In genomic region chr5:181187500-181188213, GRCh38 we compare ENCODE assay signal across 8 cellular contexts. TPM values are rescaled to one million over a fixed set of nuclear protein-coding genes. Genes with fewer than 3 reads are reported as not detected.
DNase-seq lines count a peak whose midpoint lies in the region; ATAC-seq, FAIRE-seq and TF ChIP-seq lines count a peak whose summit lies in the region.

No MANE protein-coding gene starts in this region.

- DNase-seq in EH (ENCODE audit: low read depth) (peak; percentile 88), Panc1 (ENCODE audit: low read depth, low spot score) (peak; percentile 95), bronchial epithelial cell (ENCODE audit: low read depth) (peak; percentile 70), left kidney (ENCODE audit: low read depth, low spot score) (peak; percentile 85), SHP77 treated with DMSO at 0.1 percent for 48 hours (lab: John Stamatoyannopoulos, UW) (no peak)
- peak; percentile 69 for DNase-seq in stimulated activated CD4-positive, alpha-beta T cell treated with anti-CD3 and anti-CD28 coated beads, Interleukin-4, amount 100 ng/mL, for 24 hours

- no peaks in the 10 kb centered on the region for H3K9me3 ChIP-seq in Panc1 (ENCODE audit: control insufficient read depth, insufficient read depth, low read depth, low read length)

- H3K4me3 ChIP-seq in Panc1 (ENCODE audit: low read depth in 2 of 2, low read length in 2 of 2), result peak overlapping the region; percentile 85 to 98
- peak overlapping the region; percentile 9 for H3K4me3 ChIP-seq in bronchial epithelial cell (ENCODE audit: low read depth, low read length)

- BruUV-seq in Panc1 (replicated peaks; lab: Mats Ljungman, UMichigan), result no TSS peak

- no peak for FAIRE-seq in bronchial epithelial cell (lab: Jason Lieb, UNC)

- TF ChIP-seq CTCF in Panc1 (IDR thresholded peaks at IDR 0.05), result peak; percentile 54
- TF ChIP-seq CTCF in bronchial epithelial cell (IDR thresholded peaks at IDR 0.05; ENCODE audit: insufficient read depth, low read length, severe bottlenecking), result peak; percentile 27

- CTCF ChIA-PET in Panc1 (lab: Charles Lee), result interaction anchor here (0.5 kb wide), 1 partner anchor 20 kb away, joined by 8 read pairs; no protein-coding TSS in a partner anchor

- H3K27ac ChIP-seq in Panc1 (ENCODE audit: low read length), result peak overlapping the region; percentile 82

- POLR2A ChIA-PET in Panc1 (lab: Charles Lee), result no interaction called here

- H3K27me3 ChIP-seq in Panc1 (ENCODE audit: control insufficient read depth, insufficient read depth, low read length) (no peaks in the 10 kb centered on the region), bronchial epithelial cell (ENCODE audit: control insufficient read depth, insufficient read depth, low read length) (no peaks in the 10 kb centered on the region)

- peaks cover 11% of the 10 kb centered on the region for H3K4me1 ChIP-seq in Panc1 (ENCODE audit: control insufficient read depth, insufficient read depth, low read length)

- intact Hi-C loops in Panc1 (cut with micrococcal nuclease; ENCODE audit: unreplicated experiment), result loop anchor here (1.0 to 10.0 kb wide), 2 partner anchors 15 to 383 kb away; partner anchors contain the start of gene MGAT1

- no peaks in the 10 kb centered on the region for H3K36me3 ChIP-seq in Panc1 (ENCODE audit: control insufficient read depth, insufficient read depth, low read length)
- no peaks in the 10 kb centered on the region for H3K36me3 ChIP-seq in bronchial epithelial cell (ENCODE audit: control insufficient read depth, insufficient read depth, low read length)

- ATAC-seq in Panc1 (peak; percentile 42), GM21447 (IDR thresholded peaks at IDR 0.05; ENCODE audit: unreplicated experiment) (no peak), GM21825 (IDR thresholded peaks at IDR 0.05; ENCODE audit: unreplicated experiment) (no peak)

- in situ Hi-C loops in Panc1 (cut with HindIII; ENCODE audit: low pct_unique_long_range_greater_than_20kb, low sequenced_read_pairs), result no loop called here

RNA-seq across cellular contexts. Expression of gene TRIM7, which starts 17.3 kb away (rescaled TPM):
- total RNA-seq in Panc1 (2021; ENCODE audit: unreplicated experiment) (25.8 TPM), bronchial epithelial cell (20.8 and 35.7 TPM in 2 replicates)
- polyA plus RNA-seq in Panc1 (2012; ENCODE audit: insufficient read length), result 21.3 TPM

RNA-seq across cellular contexts. Expression of gene TRIM41, which starts 35.4 kb away (rescaled TPM):
- 58.3 TPM for total RNA-seq in Panc1 (2021; ENCODE audit: unreplicated experiment)
- polyA plus RNA-seq in Panc1 (2012; ENCODE audit: insufficient read length), result 72.2 TPM
- total RNA-seq in bronchial epithelial cell, result 10.3 and 26.0 TPM in 2 replicates

RNA-seq across cellular contexts. Expression of gene OR2V2, which starts 40.3 kb away (rescaled TPM):
- total RNA-seq in Panc1 (2021; ENCODE audit: unreplicated experiment) (not detected), bronchial epithelial cell (not detected in 2 replicates)
- polyA plus RNA-seq in Panc1 (2012; ENCODE audit: insufficient read length), result not detected

RNA-seq across cellular contexts. Expression of gene RACK1, which starts 56.0 kb away (rescaled TPM):
- total RNA-seq in Panc1 (2021; ENCODE audit: unreplicated experiment) (1,623 TPM), bronchial epithelial cell (5,806 and 7,283 TPM in 2 replicates)
- polyA plus RNA-seq in Panc1 (2012; ENCODE audit: insufficient read length), result 2,695 TPM

RNA-seq across cellular contexts. Expression of gene OR2V1, which starts 56.7 kb away (rescaled TPM):
- total RNA-seq in Panc1 (2021; ENCODE audit: unreplicated experiment), result not detected
- polyA plus RNA-seq in Panc1 (2012; ENCODE audit: insufficient read length), result not detected
- total RNA-seq in bronchial epithelial cell, result not detected in 2 replicates
